8 cellular contexts compared by ENCODE assay signal in the genomic region with DNA sequence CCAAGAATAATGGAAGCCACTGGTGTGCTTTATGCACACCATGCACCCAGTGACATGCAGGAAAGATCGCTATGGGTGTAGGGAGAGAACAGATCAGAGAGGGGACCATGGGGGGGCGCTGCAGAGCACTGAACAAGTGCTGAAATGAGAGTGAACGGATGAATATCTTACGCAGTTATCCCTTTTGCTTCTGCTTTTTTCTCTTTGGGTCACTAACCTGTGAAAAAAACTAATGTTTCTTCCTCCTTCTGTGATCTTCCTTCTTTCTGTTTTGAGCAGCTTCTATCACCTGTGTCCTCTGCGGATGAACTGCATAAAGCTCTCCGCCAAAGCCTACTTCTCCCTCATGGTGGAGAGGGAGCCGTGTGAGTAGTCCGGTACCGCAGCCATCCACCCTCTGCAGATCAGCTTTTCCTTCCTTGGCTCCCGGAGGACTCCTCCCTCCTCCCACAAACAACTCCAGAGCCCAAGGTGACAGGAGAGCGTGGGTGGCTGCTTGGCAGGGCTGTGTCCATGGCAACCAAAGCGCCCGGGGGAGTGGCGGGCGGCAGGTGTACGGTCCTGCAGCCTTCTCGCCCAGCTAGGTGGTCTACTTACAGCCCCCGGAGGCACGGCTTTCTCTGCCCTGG.
DNase-seq lines count a peak whose midpoint lies in the region; ATAC-seq and TF ChIP-seq lines count a peak whose summit lies in the region.

No MANE protein-coding gene starts in this region.

- H3K9ac ChIP-seq in MM.1S (ENCODE audit: low read length): no peak overlapping the region

- no peaks in the 10 kb centered on the region for H3K9me2 ChIP-seq in MM.1S (replicated peaks; ENCODE audit: insufficient read depth, low read length)

- no peaks in the 10 kb centered on the region for H3K36me3 Mint-ChIP-seq in CD4-positive, alpha-beta memory T cell

- no peaks in the 10 kb centered on the region for H3K9me3 Mint-ChIP-seq in CD4-positive, alpha-beta memory T cell

- H3K4me1 Mint-ChIP-seq in CD4-positive, alpha-beta memory T cell: peaks cover 15 to 27% (median 20%) of the 10 kb centered on the region in 4 donors

- in situ Hi-C loops in brain microvascular endothelial cell (cut with HindIII; ENCODE audit: low pct_ligation_motif_present, low sequenced_read_pairs): no loop called here

- H3K4me3 ChIP-seq in MM.1S (ENCODE audit: low read length) (no peak overlapping the region), brain microvascular endothelial cell (ENCODE audit: low read depth, low read length) (no peak overlapping the region)
- no peak overlapping the region for H3K4me3 ChIP-seq in CD4-positive, alpha-beta memory T cell (ENCODE audit: low read length in 2 of 2)

- H3K4me3 Mint-ChIP-seq in CD4-positive, alpha-beta memory T cell: no peak overlapping the region

- no peak overlapping the region for H3K4me2 ChIP-seq in MM.1S (ENCODE audit: low read depth, low read length)

- POLR2A ChIA-PET in CD4-positive, alpha-beta memory T cell (lab: Charles Lee; ENCODE audit: partially characterized antibody): no interaction called here

- H3K27ac ChIP-seq in MM.1S (ENCODE audit: low read length) (no peak overlapping the region), caudate nucleus (ENCODE audit: low read depth, low read length) (peak overlapping the region; percentile 67), brain microvascular endothelial cell (no peak overlapping the region)
- H3K27ac ChIP-seq in CD4-positive, alpha-beta memory T cell (ENCODE audit: low read depth, low read length): no peak overlapping the region

- peaks cover 2 to 3% of the 10 kb centered on the region in 2 donors for H3K27me3 Mint-ChIP-seq in CD4-positive, alpha-beta memory T cell

- H3K9me3 ChIP-seq in MM.1S (replicated peaks; ENCODE audit: insufficient read depth, low read length): no peaks in the 10 kb centered on the region
- H3K9me3 ChIP-seq in CD4-positive, alpha-beta memory T cell (ENCODE audit: control insufficient read depth in 1 of 2, low read length in 2 of 2): no peaks in the 10 kb centered on the region

- H3K27me3 ChIP-seq in MM.1S (replicated peaks; ENCODE audit: insufficient read depth, low read length) (no peaks in the 10 kb centered on the region), brain microvascular endothelial cell (replicated peaks) (no peaks in the 10 kb centered on the region)
- no peaks in the 10 kb centered on the region for H3K27me3 ChIP-seq in CD4-positive, alpha-beta memory T cell (ENCODE audit: insufficient read depth, low read length)

- CTCF ChIA-PET in CD4-positive, alpha-beta memory T cell (lab: Charles Lee; ENCODE audit: partially characterized antibody): interaction anchor here (1.8 to 12.1 kb wide), 3 partner anchors 9 to 361 kb away, joined by 4 to 333 read pairs (median 8); no protein-coding TSS in a partner anchor

- H4K20me1 ChIP-seq in MM.1S (ENCODE audit: insufficient read depth, low read length): no peaks in the 10 kb centered on the region

- no peak for ATAC-seq in GM21390 (IDR thresholded peaks at IDR 0.05; ENCODE audit: unreplicated experiment)

- intact Hi-C loops in posterior cingulate gyrus (cut with DNase I): no loop called here
- intact Hi-C loops in CD4-positive, alpha-beta memory T cell (cut with micrococcal nuclease): loop anchor here (5.0 kb wide), 2 partner anchors 279 to 571 kb away; no protein-coding TSS in a partner anchor

- DNase-seq in DMS 273 (lab: John Stamatoyannopoulos, UW; ENCODE audit: unreplicated experiment): peak; percentile 55
- DNase-seq in DMS 273 treated with DMSO at 0.1 percent for 48 hours (lab: John Stamatoyannopoulos, UW): no peak
- DNase-seq in MM.1S: no peak
- peak in 49 of 61 donors; percentile 8 to 88 (median 59) for DNase-seq in caudate nucleus (lab: John Stamatoyannopoulos, UW)
- DNase-seq in posterior cingulate gyrus: peak in 8 of 10 donors; percentile 58 to 93 (median 71)
- no peak for DNase-seq in CD4-positive, alpha-beta memory T cell
- DNase-seq in brain microvascular endothelial cell: no peak

- H3K27ac Mint-ChIP-seq in CD4-positive, alpha-beta memory T cell: peak overlapping the region in 2 of 7 donors; percentile 29 to 52

- no peak overlapping the region for H2AFZ ChIP-seq in MM.1S (ENCODE audit: low read length)

- H3K79me2 ChIP-seq in MM.1S (ENCODE audit: low read length): no peaks in the 10 kb centered on the region

- no peaks in the 10 kb centered on the region for H3F3A ChIP-seq in MM.1S (ENCODE audit: insufficient read depth, low read length)

- H3K4me1 ChIP-seq in MM.1S (ENCODE audit: low read length): no peaks in the 10 kb centered on the region
- H3K4me1 ChIP-seq in CD4-positive, alpha-beta memory T cell (ENCODE audit: insufficient read depth, low read length): peaks cover 24% of the 10 kb centered on the region

- TF ChIP-seq CTCF in MM.1S (IDR thresholded peaks at IDR 0.05; ENCODE audit: low read length) (peak; percentile 46), brain microvascular endothelial cell (IDR thresholded peaks at IDR 0.05; ENCODE audit: low read depth, low read length, missing control alignments) (no peak)

- H3K36me3 ChIP-seq in MM.1S (replicated peaks; ENCODE audit: insufficient read depth, low read length) (no peaks in the 10 kb centered on the region), brain microvascular endothelial cell (replicated peaks) (no peaks in the 10 kb centered on the region)
- no peaks in the 10 kb centered on the region for H3K36me3 ChIP-seq in CD4-positive, alpha-beta memory T cell (ENCODE audit: insufficient read depth, low read length)

Comparison
In these comparisons a context has a peak if more than half of its experiments do, and no peak if none do; other contexts are left out.
1. DNase-seq: peak in DMS 273 (single experiment), caudate nucleus (49 of 61) and posterior cingulate gyrus (8 of 10); none in DMS 273 treated with DMSO at 0.1 percent for 48 hours (single experiment), MM.1S (single experiment), CD4-positive, alpha-beta memory T cell (0 of 5) and brain microvascular endothelial cell (single experiment).